ENCODE assay signal across 1 cellular context in the genomic region with DNA sequence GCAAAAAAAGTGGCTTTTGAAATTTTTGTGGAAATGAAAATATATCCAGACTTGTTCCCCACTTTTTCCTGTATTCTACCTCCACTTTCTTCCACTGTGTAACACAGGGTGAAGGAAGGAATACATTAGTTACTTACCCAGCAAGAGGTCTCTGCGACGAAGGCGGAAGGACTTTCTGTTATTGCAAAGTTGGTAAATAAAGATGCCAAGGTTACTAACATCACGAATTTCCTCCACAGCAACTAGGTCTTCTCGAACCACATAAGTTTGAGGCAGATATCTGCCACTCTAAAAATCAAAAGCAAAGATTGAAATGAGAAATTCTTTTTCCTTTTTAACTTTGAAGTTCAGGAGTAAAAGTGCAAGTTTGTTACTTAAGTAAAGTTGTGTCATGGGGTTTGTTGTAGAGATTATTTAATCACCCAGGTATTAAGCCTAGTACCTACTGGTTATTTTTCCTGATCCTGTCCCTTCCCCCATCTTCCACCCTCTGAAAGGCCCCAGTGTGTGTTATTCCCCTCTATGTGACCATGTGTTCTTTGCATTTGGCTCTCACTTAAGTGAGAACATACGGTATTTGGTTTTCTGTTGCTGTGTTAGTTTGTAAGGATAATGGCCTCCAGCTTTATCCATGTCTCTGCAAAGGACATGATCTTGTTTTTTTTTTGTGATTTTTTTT.
TF ChIP-seq lines count a peak whose summit lies in the region.

No MANE protein-coding gene starts in this region.

TF ChIP-seq in WTC11, 78 proteins besides CTCF, POLR2A, EP300 and RAD21:
- TF ChIP-seq, protein P1, sequence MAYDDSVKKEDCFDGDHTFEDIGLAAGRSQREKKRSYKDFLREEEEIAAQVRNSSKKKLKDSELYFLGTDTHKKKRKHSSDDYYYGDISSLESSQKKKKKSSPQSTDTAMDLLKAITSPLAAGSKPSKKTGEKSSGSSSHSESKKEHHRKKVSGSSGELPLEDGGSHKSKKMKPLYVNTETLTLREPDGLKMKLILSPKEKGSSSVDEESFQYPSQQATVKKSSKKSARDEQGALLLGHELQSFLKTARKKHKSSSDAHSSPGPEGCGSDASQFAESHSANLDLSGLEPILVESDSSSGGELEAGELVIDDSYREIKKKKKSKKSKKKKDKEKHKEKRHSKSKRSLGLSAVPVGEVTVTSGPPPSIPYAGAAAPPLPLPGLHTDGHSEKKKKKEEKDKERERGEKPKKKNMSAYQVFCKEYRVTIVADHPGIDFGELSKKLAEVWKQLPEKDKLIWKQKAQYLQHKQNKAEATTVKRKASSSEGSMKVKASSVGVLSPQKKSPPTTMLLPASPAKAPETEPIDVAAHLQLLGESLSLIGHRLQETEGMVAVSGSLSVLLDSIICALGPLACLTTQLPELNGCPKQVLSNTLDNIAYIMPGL (CRISPR knock-in tag; IDR thresholded peaks at IDR 0.05): no peak
- TF ChIP-seq CBFB (CRISPR knock-in tag; IDR thresholded peaks at IDR 0.05; ENCODE audit: low read depth) (no peak), PRRX2 (CRISPR knock-in tag; IDR thresholded peaks at IDR 0.05) (no peak), GTF2I (CRISPR knock-in tag; conservative IDR thresholded peaks at IDR 0.05) (no peak), TEAD1 (CRISPR knock-in tag; IDR thresholded peaks at IDR 0.05) (no peak), ESRRA (CRISPR knock-in tag; IDR thresholded peaks at IDR 0.05; ENCODE audit: borderline replicate concordance) (no peak)
- TF ChIP-seq, protein P2, sequence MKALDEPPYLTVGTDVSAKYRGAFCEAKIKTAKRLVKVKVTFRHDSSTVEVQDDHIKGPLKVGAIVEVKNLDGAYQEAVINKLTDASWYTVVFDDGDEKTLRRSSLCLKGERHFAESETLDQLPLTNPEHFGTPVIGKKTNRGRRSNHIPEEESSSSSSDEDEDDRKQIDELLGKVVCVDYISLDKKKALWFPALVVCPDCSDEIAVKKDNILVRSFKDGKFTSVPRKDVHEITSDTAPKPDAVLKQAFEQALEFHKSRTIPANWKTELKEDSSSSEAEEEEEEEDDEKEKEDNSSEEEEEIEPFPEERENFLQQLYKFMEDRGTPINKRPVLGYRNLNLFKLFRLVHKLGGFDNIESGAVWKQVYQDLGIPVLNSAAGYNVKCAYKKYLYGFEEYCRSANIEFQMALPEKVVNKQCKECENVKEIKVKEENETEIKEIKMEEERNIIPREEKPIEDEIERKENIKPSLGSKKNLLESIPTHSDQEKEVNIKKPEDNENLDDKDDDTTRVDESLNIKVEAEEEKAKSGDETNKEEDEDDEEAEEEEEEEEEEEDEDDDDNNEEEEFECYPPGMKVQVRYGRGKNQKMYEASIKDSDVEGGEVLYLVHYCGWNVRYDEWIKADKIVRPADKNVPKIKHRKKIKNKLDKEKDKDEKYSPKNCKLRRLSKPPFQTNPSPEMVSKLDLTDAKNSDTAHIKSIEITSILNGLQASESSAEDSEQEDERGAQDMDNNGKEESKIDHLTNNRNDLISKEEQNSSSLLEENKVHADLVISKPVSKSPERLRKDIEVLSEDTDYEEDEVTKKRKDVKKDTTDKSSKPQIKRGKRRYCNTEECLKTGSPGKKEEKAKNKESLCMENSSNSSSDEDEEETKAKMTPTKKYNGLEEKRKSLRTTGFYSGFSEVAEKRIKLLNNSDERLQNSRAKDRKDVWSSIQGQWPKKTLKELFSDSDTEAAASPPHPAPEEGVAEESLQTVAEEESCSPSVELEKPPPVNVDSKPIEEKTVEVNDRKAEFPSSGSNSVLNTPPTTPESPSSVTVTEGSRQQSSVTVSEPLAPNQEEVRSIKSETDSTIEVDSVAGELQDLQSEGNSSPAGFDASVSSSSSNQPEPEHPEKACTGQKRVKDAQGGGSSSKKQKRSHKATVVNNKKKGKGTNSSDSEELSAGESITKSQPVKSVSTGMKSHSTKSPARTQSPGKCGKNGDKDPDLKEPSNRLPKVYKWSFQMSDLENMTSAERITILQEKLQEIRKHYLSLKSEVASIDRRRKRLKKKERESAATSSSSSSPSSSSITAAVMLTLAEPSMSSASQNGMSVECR (CRISPR knock-in tag; IDR thresholded peaks at IDR 0.05; ENCODE audit: borderline replicate concordance): no peak
